ENCODE assay signal across 8 cellular contexts in genomic region chr12:111842556-111843396, GRCh38. TPM values are rescaled to one million over a fixed set of nuclear protein-coding genes. Genes with fewer than 3 reads are reported as not detected.
DNase-seq lines count a peak whose midpoint lies in the region; ATAC-seq and TF ChIP-seq lines count a peak whose summit lies in the region.

No MANE protein-coding gene starts in this region.

- TF ChIP-seq CTCF in OCI-LY3 (IDR thresholded peaks at IDR 0.05; ENCODE audit: low read depth, low read length) (no peak), body of pancreas (IDR thresholded peaks at IDR 0.05) (no peak)

- H3K4me2 ChIP-seq in OCI-LY3 (ENCODE audit: low read length) = peak overlapping the region; percentile 90

- no peak for TF ChIP-seq POLR2A in body of pancreas (IDR thresholded peaks at IDR 0.05)

- no peaks in the 10 kb centered on the region for H4K20me1 ChIP-seq in OCI-LY3 (ENCODE audit: insufficient read depth, low read length)

- 0 to 3% methylated on average over 20 to 44 of the region's 44 CpGs for WGBS in body of pancreas, 2 donors

- H3K4me1 ChIP-seq in OCI-LY3 (ENCODE audit: low read length) (peaks cover 15% of the 10 kb centered on the region), body of pancreas (peaks cover 37% of the 10 kb centered on the region)

- no peaks in the 10 kb centered on the region for H3K27me3 ChIP-seq in OCI-LY3 (ENCODE audit: low read depth, low read length)
- no peaks in the 10 kb centered on the region for H3K27me3 ChIP-seq in body of pancreas
- no peaks in the 10 kb centered on the region for H3K27me3 ChIP-seq in layer of hippocampus (ENCODE audit: control insufficient read depth, insufficient read depth, low read length)

- H3K27ac ChIP-seq in OCI-LY3 (ENCODE audit: low read length) = peak overlapping the region; percentile 67
- H3K27ac ChIP-seq in body of pancreas = peak overlapping the region; percentile 87 to 99 (median 94)
- H3K27ac ChIP-seq in layer of hippocampus (ENCODE audit: low read depth, low read length) = peak overlapping the region; percentile 96

- intact Hi-C loops in body of pancreas (cut with DNase I) = no loop called here

- peak overlapping the region; percentile 92 for H3K9ac ChIP-seq in OCI-LY3 (ENCODE audit: low read length)

- DNase-seq in DMS 273 (lab: John Stamatoyannopoulos, UW; ENCODE audit: unreplicated experiment) (peak; percentile 59), DMS 273 treated with DMSO at 0.1 percent for 48 hours (lab: John Stamatoyannopoulos, UW) (no peak), body of pancreas (peak in 3 of 4 donors; percentile 6 to 20 (median 9))
- peak; percentile 2 to 4 for DNase-seq in stimulated activated CD8-positive, alpha-beta memory T cell treated with anti-CD3 and anti-CD28 coated beads, Interleukin-7, amount 100 ng/mL, for 1 hour (ENCODE audit: low read depth in 2 of 2)

- H3K79me2 ChIP-seq in OCI-LY3 (ENCODE audit: low read length) = peaks cover 87% of the 10 kb centered on the region

- peak overlapping the region; percentile 95 for H3K4me3 ChIP-seq in OCI-LY3 (ENCODE audit: low read length)
- peak overlapping the region; percentile 59 to 96 for H3K4me3 ChIP-seq in body of pancreas

- H3K36me3 ChIP-seq in OCI-LY3 (replicated peaks; ENCODE audit: low read depth, low read length) (peaks cover 26% of the 10 kb centered on the region), body of pancreas (replicated peaks in 1 of 2; ENCODE audit: insufficient read depth in 1 of 2, low read depth in 2 of 2) (no peaks in the 10 kb centered on the region)

- H2AFZ ChIP-seq in OCI-LY3 (ENCODE audit: low read depth, low read length) = no peak overlapping the region

- no peaks in the 10 kb centered on the region for H3K9me3 ChIP-seq in OCI-LY3 (ENCODE audit: insufficient read depth, low read length)
- H3K9me3 ChIP-seq in body of pancreas = no peaks in the 10 kb centered on the region

- ATAC-seq in HG02759 (IDR thresholded peaks at IDR 0.05; ENCODE audit: unreplicated experiment) (peak; percentile 29), body of pancreas (peak; percentile 20), GM19467 (IDR thresholded peaks at IDR 0.05; ENCODE audit: unreplicated experiment) (no peak)

RNA-seq across cellular contexts. Expression of gene MAPKAPK5, which starts 0.7 kb away (rescaled TPM):
- total RNA-seq in body of pancreas = 10 to 100 TPM; 17.1 to 43.2 TPM
